Comparison of ENCODE assay signal across 1 cellular context in genomic region chr1:92848201-92848600, GRCh38.
TF ChIP-seq lines count a peak whose summit lies in the region.

No MANE protein-coding gene starts in this region.

TF ChIP-seq in K562, 482 proteins besides CTCF, POLR2A, EP300 and RAD21:
- TF ChIP-seq BDP1 (IDR thresholded peaks at IDR 0.05; ENCODE audit: insufficient read depth, insufficient read length) = no peak
- no peak for TF ChIP-seq CREB3 (tag; conservative IDR thresholded peaks at IDR 0.05; ENCODE audit: low read depth)
- TF ChIP-seq CREM (IDR thresholded peaks at IDR 0.05; ENCODE audit: low read depth) = no peak
- no peak for TF ChIP-seq HNRNPH1 (optimal IDR thresholded peaks at IDR 0.05; ENCODE audit: low read depth, low read length)
- TF ChIP-seq SP1 (CRISPR knock-in tag; IDR thresholded peaks at IDR 0.05) = no peak
- no peak for TF ChIP-seq TEAD4 (IDR thresholded peaks at IDR 0.05; ENCODE audit: low read length)
- no peak for TF ChIP-seq TEAD4 (CRISPR knock-in tag; IDR thresholded peaks at IDR 0.05; ENCODE audit: borderline replicate concordance)
- no peak for TF ChIP-seq PREB (CRISPR knock-in tag; IDR thresholded peaks at IDR 0.05)
- no peak for TF ChIP-seq USF2 (CRISPR knock-in tag; IDR thresholded peaks at IDR 0.05)
- TF ChIP-seq RBM15 (IDR thresholded peaks at IDR 0.05; ENCODE audit: insufficient read depth, low read length) = no peak
- no peak for TF ChIP-seq GTF2F1 (IDR thresholded peaks at IDR 0.05; ENCODE audit: low read depth, low read length)
- no peak for TF ChIP-seq POLR2H (tag; IDR thresholded peaks at IDR 0.05; ENCODE audit: low read depth)
- no peak for TF ChIP-seq SIN3A (IDR thresholded peaks at IDR 0.05; ENCODE audit: borderline replicate concordance in 2 of 2, control insufficient read depth in 1 of 2, low read depth in 2 of 2, low read length in 2 of 2)
- TF ChIP-seq SMARCA5 (IDR thresholded peaks at IDR 0.05) = no peak
- no peak for TF ChIP-seq ZNF239 (CRISPR knock-in tag; IDR thresholded peaks at IDR 0.05)
- no peak for TF ChIP-seq PYGO2 (tag; IDR thresholded peaks at IDR 0.05)
- TF ChIP-seq HOMEZ (CRISPR knock-in tag; IDR thresholded peaks at IDR 0.05) = no peak
- TF ChIP-seq MEIS2 (IDR thresholded peaks at IDR 0.05; ENCODE audit: partially characterized antibody) = no peak
- no peak for TF ChIP-seq ZNF655 (CRISPR knock-in tag; IDR thresholded peaks at IDR 0.05)
- TF ChIP-seq RAD51 (IDR thresholded peaks at IDR 0.05; ENCODE audit: borderline replicate concordance, low read depth) = no peak
- no peak for TF ChIP-seq FOXO4 (CRISPR knock-in tag; IDR thresholded peaks at IDR 0.05)
TF ChIP-seq in K562: peak in this region for 0.
